17 cellular contexts compared by ENCODE assay signal in genomic region chr5:133289686-133290367, GRCh38.
DNase-seq lines count a peak whose midpoint lies in the region; ATAC-seq, FAIRE-seq and TF ChIP-seq lines count a peak whose summit lies in the region.
"Had no signal": no experiment of that assay in that cellular context is flagged by ENCODE, and none has a peak within 500 bp of the region (broad histone marks: within the 10 kb centered on the region; RNA-seq: fewer than 3 reads in every experiment).

No MANE protein-coding gene starts in this region.

- no peaks in the 10 kb centered on the region for H3K36me3 Mint-ChIP-seq in activated naive CD8-positive, alpha-beta T cell treated with anti-CD3 and anti-CD28 coated beads for 36 hours
- H3K36me3 Mint-ChIP-seq: memory B cell had no signal

- H2BK5ac ChIP-seq in H1 (ENCODE audit: low read depth, low read length): no peak overlapping the region

- H3K4me2 ChIP-seq in H1 (ENCODE audit: insufficient read depth in 1 of 2, low read depth in 2 of 2, low read length in 2 of 2): no peak overlapping the region
- H3K4me2 ChIP-seq in osteoblast (ENCODE audit: insufficient read depth, low read length): no peak overlapping the region

- H3K4ac ChIP-seq in H1 (replicated peaks; ENCODE audit: insufficient read length, low read depth, low read length): no peak overlapping the region

- no peak overlapping the region for H4K5ac ChIP-seq in H1 (ENCODE audit: insufficient read length, low read depth, low read length)

- H2AFZ ChIP-seq in H1 (ENCODE audit: low read length): no peak overlapping the region
- no peak overlapping the region for H2AFZ ChIP-seq in osteoblast (ENCODE audit: low read length)

- no peaks in the 10 kb centered on the region for H3K27me3 ChIP-seq in H1 (replicated peaks in 1 of 4; ENCODE audit: control insufficient read depth in 3 of 4, extremely low read depth in 1 of 4, insufficient read depth in 3 of 4, low read length in 3 of 4)
- no peaks in the 10 kb centered on the region for H3K27me3 ChIP-seq in osteoblast (ENCODE audit: insufficient read depth, low read length)
- H3K27me3 ChIP-seq: gastroesophageal sphincter, sigmoid colon had no signal

- H2BK15ac ChIP-seq in H1 (ENCODE audit: low read length): no peak overlapping the region

- no peak for TF ChIP-seq EP300 in H1 (IDR thresholded peaks at IDR 0.05; ENCODE audit: borderline replicate concordance in 1 of 2, low read depth in 2 of 2, low read length in 2 of 2)

- ATAC-seq in GM18907 (IDR thresholded peaks at IDR 0.05; ENCODE audit: unreplicated experiment): no peak
- ATAC-seq: gastroesophageal sphincter had no signal

- no peaks in the 10 kb centered on the region for H3K4me1 Mint-ChIP-seq in activated naive CD8-positive, alpha-beta T cell treated with anti-CD3 and anti-CD28 coated beads for 36 hours
- H3K4me1 Mint-ChIP-seq: memory B cell had no signal

- H3K9ac ChIP-seq in H1 (replicated peaks in 1 of 4; ENCODE audit: extremely low read depth in 1 of 4, low read depth in 3 of 4, low read length in 3 of 4): no peak overlapping the region

- no peak overlapping the region for H3K23ac ChIP-seq in H1 (ENCODE audit: insufficient read length)

- no peak overlapping the region for H3K56ac ChIP-seq in H1 (replicated peaks; ENCODE audit: insufficient read length, low read depth, low read length)

- TF ChIP-seq RAD21 in H1 (IDR thresholded peaks at IDR 0.05 in 1 of 2, conservative IDR thresholded peaks at IDR 0.05 in 1 of 2; ENCODE audit: low read depth in 2 of 2, low read length in 2 of 2): no peak

- TF ChIP-seq CTCF in H1 (IDR thresholded peaks at IDR 0.05; ENCODE audit: control extremely low read depth in 1 of 3, insufficient read depth in 1 of 3, low read depth in 1 of 3, low read length in 3 of 3) (no peak), osteoblast (IDR thresholded peaks at IDR 0.05; ENCODE audit: extremely low read depth, low read depth, low read length) (no peak)

- H3K36me3 ChIP-seq in H1 (ENCODE audit: control insufficient read depth in 2 of 4, insufficient read depth in 4 of 4, low read length in 3 of 4) (no peaks in the 10 kb centered on the region), osteoblast (ENCODE audit: insufficient read depth, low read length) (no peaks in the 10 kb centered on the region)
- H3K36me3 ChIP-seq: gastroesophageal sphincter, sigmoid colon, thoracic aorta had no signal

- H2AK5ac ChIP-seq in H1 (ENCODE audit: low read depth, low read length): no peak overlapping the region; the same call in 1 of the 2 replicates

- WGBS in H1 (ENCODE audit: extremely low coverage in 1 of 2, insufficient coverage in 1 of 2, insufficient read length in 1 of 2, insufficient replicate concordance in 2 of 2, low coverage in 1 of 2, low lambda C conversion rate in 2 of 2, missing lambda C conversion rate in 1 of 2), 2 experiments: 90% methylated on average over 9 of the region's 9 CpGs; no CpG with 5 or more reads in 1 of the 2 experiments

- H3K79me2 ChIP-seq in H1 (ENCODE audit: control insufficient read depth in 1 of 2, insufficient read depth in 2 of 2, low read length in 2 of 2) (no peaks in the 10 kb centered on the region), osteoblast (ENCODE audit: insufficient read depth, low read length) (no peaks in the 10 kb centered on the region)

- H3K18ac ChIP-seq in H1 (ENCODE audit: extremely low read depth, low read length): peak overlapping the region; percentile 32; the same call in 1 of the 2 replicates

- CTCF ChIA-PET in H1 (lab: Charles Lee; ENCODE audit: partially characterized antibody): interaction anchor here (0.6 to 2.6 kb wide), 11 partner anchors 16 to 1230 kb away, joined by 3 to 8 read pairs (median 3); no protein-coding TSS in a partner anchor

- DNase-seq in LoVo (ENCODE audit: low spot score): peak; percentile 55
- peak; percentile 37 for DNase-seq in NCI-H526 treated with DMSO at 0.1 percent for 48 hours (lab: John Stamatoyannopoulos, UW)
- DNase-seq in H1 (ENCODE audit: low read depth in 1 of 2, low spot score in 2 of 2): no peak
- DNase-seq in substantia nigra (lab: John Stamatoyannopoulos, UW): peak in 5 of 49 donors; percentile 1 to 24 (median 18)
- no peak for DNase-seq in activated naive CD8-positive, alpha-beta T cell treated with anti-CD3 and anti-CD28 coated beads for 36 hours
- no peak for DNase-seq in osteoblast (ENCODE audit: insufficient read length, low spot score, missing footprints)
- DNase-seq: activated CD4-positive, alpha-beta T cell treated with anti-CD3 and anti-CD28 coated beads, Interleukin-2, amount 50 U/mL, for 1 hour; activated T-cell treated with anti-CD3 and anti-CD28 coated beads, Interleukin-2, amount 50 U/mL, for 1 hour; central memory CD4-positive, alpha-beta T cell; DND-41; NCI-H1092; sigmoid colon; stimulated activated CD4-positive, alpha-beta T cell treated with anti-CD3 and anti-CD28 coated beads, Interleukin-2, amount 100 ng/mL, for 48 hours had no signal

- H3K27me3 Mint-ChIP-seq in activated naive CD8-positive, alpha-beta T cell treated with anti-CD3 and anti-CD28 coated beads for 36 hours: no peaks in the 10 kb centered on the region
- H3K27me3 Mint-ChIP-seq: memory B cell had no signal

- no peak overlapping the region for H2BK120ac ChIP-seq in H1 (replicated peaks; ENCODE audit: low read depth, low read length)

- no peak overlapping the region for H2BK12ac ChIP-seq in H1 (ENCODE audit: low read depth, low read length)

- H3K4me3 ChIP-seq in H1 (ENCODE audit: extremely low read depth in 1 of 4, insufficient read depth in 2 of 4, low read depth in 3 of 4, low read length in 4 of 4) (no peak overlapping the region), osteoblast (ENCODE audit: insufficient read depth, low read length) (no peak overlapping the region)
- H3K4me3 ChIP-seq: gastroesophageal sphincter, sigmoid colon, thoracic aorta had no signal

- H3K79me1 ChIP-seq in H1 (ENCODE audit: low read depth, low read length): no peaks in the 10 kb centered on the region

- H4K8ac ChIP-seq in H1 (ENCODE audit: extremely low read depth, insufficient read depth, low read length): no peak overlapping the region

- TF ChIP-seq POLR2A in H1 (IDR thresholded peaks at IDR 0.05; ENCODE audit: control extremely low read depth in 1 of 2, low read depth in 2 of 2, low read length in 2 of 2): no peak

- no peaks in the 10 kb centered on the region for H3K9me3 ChIP-seq in H1 (ENCODE audit: insufficient read depth in 2 of 2, low read depth in 1 of 2, low read length in 1 of 2)
- no peaks in the 10 kb centered on the region for H3K9me3 ChIP-seq in osteoblast (ENCODE audit: low read depth, low read length)
- H3K9me3 ChIP-seq: gastroesophageal sphincter, sigmoid colon, thoracic aorta had no signal

- no peaks in the 10 kb centered on the region for H4K20me1 ChIP-seq in H1 (replicated peaks in 1 of 2; ENCODE audit: control insufficient read depth in 1 of 2, insufficient read depth in 2 of 2, low read length in 2 of 2)
- no peaks in the 10 kb centered on the region for H4K20me1 ChIP-seq in osteoblast (ENCODE audit: insufficient read depth, low read length)

- POLR2A ChIA-PET in H1 (lab: Charles Lee; ENCODE audit: partially characterized antibody): no interaction called here

- no peak overlapping the region for H4K91ac ChIP-seq in H1 (replicated peaks; ENCODE audit: insufficient read length, low read length)

- H3K14ac ChIP-seq in H1 (ENCODE audit: insufficient read length): no peak overlapping the region

- no peak for FAIRE-seq in H1 (lab: Jason Lieb, UNC)

- no peaks in the 10 kb centered on the region for H3K23me2 ChIP-seq in H1 (ENCODE audit: low read depth, low read length)

- no peaks in the 10 kb centered on the region for H3K9me3 Mint-ChIP-seq in activated naive CD8-positive, alpha-beta T cell treated with anti-CD3 and anti-CD28 coated beads for 36 hours
- H3K9me3 Mint-ChIP-seq: memory B cell had no signal

- H3K27ac Mint-ChIP-seq in activated naive CD8-positive, alpha-beta T cell treated with anti-CD3 and anti-CD28 coated beads for 36 hours: no peak overlapping the region
- H3K27ac Mint-ChIP-seq: memory B cell had no signal

- H3K4me1 ChIP-seq in H1 (replicated peaks in 1 of 4; ENCODE audit: control insufficient read depth in 3 of 4, insufficient read depth in 4 of 4, low read length in 3 of 4): peaks cover 0 to 8% (median 0%) of the 10 kb centered on the region in 4 experiments; a peak in 2 of 7 replicates
- H3K4me1 ChIP-seq in osteoblast (ENCODE audit: insufficient read depth, low read length): no peaks in the 10 kb centered on the region

- H2BK20ac ChIP-seq in H1 (ENCODE audit: low read length): no peak overlapping the region

- H3K27ac ChIP-seq in H1 (ENCODE audit: low read depth, low read length): no peak overlapping the region
- peak overlapping the region; percentile 90 for H3K27ac ChIP-seq in substantia nigra (ENCODE audit: low read depth, low read length, poor library complexity, severe bottlenecking)
- H3K27ac ChIP-seq in osteoblast (ENCODE audit: low read depth, low read length): no peak overlapping the region
- H3K27ac ChIP-seq: gastroesophageal sphincter, sigmoid colon, thoracic aorta had no signal

- no peak overlapping the region for H3K4me3 Mint-ChIP-seq in activated naive CD8-positive, alpha-beta T cell treated with anti-CD3 and anti-CD28 coated beads for 36 hours
- H3K4me3 Mint-ChIP-seq: memory B cell had no signal

TF ChIP-seq in H1, 55 proteins besides CTCF, POLR2A, EP300 and RAD21:
- no peak for TF ChIP-seq TEAD4 (IDR thresholded peaks at IDR 0.05; ENCODE audit: low read depth, low read length)
- no peak for TF ChIP-seq YY1 (IDR thresholded peaks at IDR 0.05; ENCODE audit: low read depth, low read length)
- no peak for TF ChIP-seq TBP (IDR thresholded peaks at IDR 0.05; ENCODE audit: low read depth, low read length)
- no peak for TF ChIP-seq TAF1 (IDR thresholded peaks at IDR 0.05; ENCODE audit: low read depth, low read length)
- TF ChIP-seq E2F6 (IDR thresholded peaks at IDR 0.05): no peak
- no peak for TF ChIP-seq PHF8 (conservative IDR thresholded peaks at IDR 0.05; ENCODE audit: low read depth, low read length)
- no peak for TF ChIP-seq CHD2 (IDR thresholded peaks at IDR 0.05; ENCODE audit: low read length)
- TF ChIP-seq SP1 (IDR thresholded peaks at IDR 0.05; ENCODE audit: low read depth, low read length): no peak
- TF ChIP-seq RNF2 (IDR thresholded peaks at IDR 0.05; ENCODE audit: borderline replicate concordance, low read depth, low read length, missing control alignments, poor library complexity, severe bottlenecking): no peak
- TF ChIP-seq CBX5 (IDR thresholded peaks at IDR 0.05; ENCODE audit: low read depth, low read length): no peak
- TF ChIP-seq CEBPB (IDR thresholded peaks at IDR 0.05; ENCODE audit: low read depth, low read length): no peak

Comparison
In these comparisons a context has a peak if more than half of its experiments do, and no peak if none do; other contexts are left out.
1. DNase-seq: peak in LoVo (single experiment) and NCI-H526 treated with DMSO at 0.1 percent for 48 hours (single experiment); none in H1 (0 of 2), activated naive CD8-positive, alpha-beta T cell treated with anti-CD3 and anti-CD28 coated beads for 36 hours (single experiment) and osteoblast (single experiment).